8 cellular contexts compared by ENCODE assay signal in the genomic region with DNA sequence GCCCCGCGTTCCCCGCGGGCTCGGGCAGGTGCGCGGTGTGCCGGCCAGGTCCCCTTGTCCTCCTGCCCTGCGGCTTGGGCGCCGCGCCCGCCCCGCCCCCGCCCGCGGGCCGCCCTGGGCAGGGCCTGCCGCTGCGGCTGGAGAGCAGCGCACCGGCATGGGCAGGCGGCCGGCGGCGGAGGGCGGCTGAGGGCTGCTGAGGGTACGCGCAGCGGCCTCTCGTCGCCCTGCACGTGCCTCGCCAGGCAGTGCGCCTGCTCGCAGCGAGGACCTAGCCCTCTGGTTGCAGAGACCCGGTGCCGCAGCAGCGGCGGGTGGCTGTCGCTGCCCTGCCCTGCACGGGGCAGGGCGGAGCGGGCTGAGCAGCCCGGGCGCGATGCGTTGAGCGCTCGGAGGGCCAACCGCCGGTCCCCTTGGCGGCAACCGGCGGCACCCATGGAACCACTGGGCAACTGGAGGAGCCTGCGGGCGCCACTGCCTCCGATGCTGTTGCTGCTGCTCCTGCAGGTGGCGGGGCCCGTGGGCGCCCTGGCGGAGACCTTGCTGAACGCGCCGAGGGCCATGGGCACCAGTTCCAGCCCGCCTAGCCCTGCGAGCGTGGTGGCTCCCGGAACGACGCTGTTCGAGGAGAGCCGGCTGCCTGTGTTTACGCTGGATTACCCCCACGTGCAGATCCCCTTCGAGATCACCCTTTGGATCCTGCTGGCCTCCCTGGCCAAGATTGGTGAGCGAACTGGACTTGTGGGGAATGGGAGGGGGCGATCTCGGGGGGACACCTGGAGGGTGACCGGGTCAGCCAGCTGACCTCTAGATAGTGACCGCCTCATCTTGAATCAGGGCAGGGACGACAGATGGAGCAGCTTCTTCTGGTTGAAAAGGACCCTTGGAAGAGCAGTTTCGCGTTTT.
DNase-seq lines count a peak whose midpoint lies in the region; ATAC-seq lines count a peak whose summit lies in the region.

A gene with protein sequence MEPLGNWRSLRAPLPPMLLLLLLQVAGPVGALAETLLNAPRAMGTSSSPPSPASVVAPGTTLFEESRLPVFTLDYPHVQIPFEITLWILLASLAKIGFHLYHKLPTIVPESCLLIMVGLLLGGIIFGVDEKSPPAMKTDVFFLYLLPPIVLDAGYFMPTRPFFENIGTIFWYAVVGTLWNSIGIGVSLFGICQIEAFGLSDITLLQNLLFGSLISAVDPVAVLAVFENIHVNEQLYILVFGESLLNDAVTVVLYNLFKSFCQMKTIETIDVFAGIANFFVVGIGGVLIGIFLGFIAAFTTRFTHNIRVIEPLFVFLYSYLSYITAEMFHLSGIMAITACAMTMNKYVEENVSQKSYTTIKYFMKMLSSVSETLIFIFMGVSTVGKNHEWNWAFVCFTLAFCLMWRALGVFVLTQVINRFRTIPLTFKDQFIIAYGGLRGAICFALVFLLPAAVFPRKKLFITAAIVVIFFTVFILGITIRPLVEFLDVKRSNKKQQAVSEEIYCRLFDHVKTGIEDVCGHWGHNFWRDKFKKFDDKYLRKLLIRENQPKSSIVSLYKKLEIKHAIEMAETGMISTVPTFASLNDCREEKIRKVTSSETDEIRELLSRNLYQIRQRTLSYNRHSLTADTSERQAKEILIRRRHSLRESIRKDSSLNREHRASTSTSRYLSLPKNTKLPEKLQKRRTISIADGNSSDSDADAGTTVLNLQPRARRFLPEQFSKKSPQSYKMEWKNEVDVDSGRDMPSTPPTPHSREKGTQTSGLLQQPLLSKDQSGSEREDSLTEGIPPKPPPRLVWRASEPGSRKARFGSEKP (plus strand): TSS at position 140 of the 906 bp plus-strand sequence. CDS start 296 bp downstream, at position 436.

- H3K9me3 ChIP-seq in adipocyte (ENCODE audit: control insufficient read depth, low read length) (no peaks in the 10 kb centered on the region), iPS-18c (ENCODE audit: control insufficient read depth, insufficient read depth, low read length) (peaks cover 2% of the 10 kb centered on the region)

- no peak for ATAC-seq in GM21723 (IDR thresholded peaks at IDR 0.05; ENCODE audit: unreplicated experiment)

- H3K4me1 ChIP-seq in adipocyte (ENCODE audit: control insufficient read depth, insufficient read depth, low read length), result peaks cover 11% of the 10 kb centered on the region

- peak within 1 kb of the TSS in 1 of 21 experiments; percentile 9 for H3K27ac ChIP-seq in skin epidermis

- no peak within 1 kb of the TSS for H3K9ac ChIP-seq in adipocyte (ENCODE audit: low read length)

- H3K27me3 ChIP-seq in adipocyte (replicated peaks; ENCODE audit: control insufficient read depth, insufficient read depth, low read length), result peaks cover 59% of the 10 kb centered on the region

- H3K4me3 ChIP-seq in adipocyte (ENCODE audit: low read length) (peak within 1 kb of the TSS; percentile 77), iPS-18c (ENCODE audit: insufficient read depth, low read depth, low read length) (peak within 1 kb of the TSS; percentile 54), skin epidermis (peak within 1 kb of the TSS; percentile 10 to 50 (median 32))

- no peaks in the 10 kb centered on the region for H3K36me3 ChIP-seq in adipocyte (ENCODE audit: control insufficient read depth, insufficient read depth, low read length, severe bottlenecking)

- DNase-seq in DMS153 treated with DMSO at 0.1 percent for 48 hours (lab: John Stamatoyannopoulos, UW; ENCODE audit: unreplicated experiment), result peak; percentile 24
- peak; percentile 46 for DNase-seq in LoVo (ENCODE audit: low spot score)
- DNase-seq in adipocyte (ENCODE audit: low read depth), result peak; percentile 18
- no peak for DNase-seq in DMS79 (lab: John Stamatoyannopoulos, UW)
- no peak for DNase-seq in NOMO-1 treated with dmso at 0.1 percent for 144 hours (lab: John Stamatoyannopoulos, UW; ENCODE audit: unreplicated experiment)

Comparison
In these comparisons a context has a peak if more than half of its experiments do, and no peak if none do; other contexts are left out.
1. DNase-seq: peak in DMS153 treated with DMSO at 0.1 percent for 48 hours (single experiment), LoVo (single experiment) and adipocyte (single experiment); none in DMS79 (single experiment) and NOMO-1 treated with dmso at 0.1 percent for 144 hours (single experiment).
2. Peak in every context shown above with its lines, with median percentiles within 50 percentile points of each other: H3K4me3 ChIP-seq.